11 cellular contexts compared by ENCODE assay signal in genomic region chr10:94607111-94607510, GRCh38.
DNase-seq lines count a peak whose midpoint lies in the region; ATAC-seq and TF ChIP-seq lines count a peak whose summit lies in the region.
"Had no signal": no experiment of that assay in that cellular context is flagged by ENCODE, and none has a peak within 500 bp of the region (broad histone marks: within the 10 kb centered on the region; RNA-seq: fewer than 3 reads in every experiment).

No MANE protein-coding gene starts in this region.

- no peaks in the 10 kb centered on the region; the same call in 1 of the 2 replicates for H3K79me2 ChIP-seq in GM23338 (replicated peaks; ENCODE audit: insufficient read depth)

- peaks cover 2% of the 10 kb centered on the region for H3K27me3 Mint-ChIP-seq in GM23338 (ENCODE audit: insufficient read depth, low read depth, poor library complexity)

- H3K4me2 ChIP-seq in GM23338, result no peak overlapping the region
- H3K4me2 ChIP-seq: PC-9 had no signal

- peak overlapping the region; percentile 41 for H3K27ac ChIP-seq in GM23338 (ENCODE audit: low read depth)
- H3K27ac ChIP-seq: PC-9 had no signal

- no peak overlapping the region for H2AFZ ChIP-seq in GM23338
- H2AFZ ChIP-seq: PC-9 had no signal

- DNase-seq in GM10266 (ENCODE audit: extremely low spot score), result peak; percentile 40
- DNase-seq in GM23338 (ENCODE audit: low spot score), result no peak
- DNase-seq in nucleus accumbens (lab: John Stamatoyannopoulos, UW), result no peak
- no peak for DNase-seq in EL
- no peak for DNase-seq in SK-N-DZ (ENCODE audit: low spot score)
- DNase-seq: mesendoderm, PC-9 had no signal

- H3F3A ChIP-seq in GM23338 (replicated peaks; ENCODE audit: low read depth), result peaks cover 6% of the 10 kb centered on the region; the same call in 1 of the 2 replicates

- H3K4me1 ChIP-seq in GM23338 (ENCODE audit: insufficient read depth), result no peaks in the 10 kb centered on the region

- peaks cover 80% of the 10 kb centered on the region for H3K36me3 ChIP-seq in GM23338 (ENCODE audit: insufficient read depth)

- peak; percentile 83 for ATAC-seq in GM18907 (IDR thresholded peaks at IDR 0.05; ENCODE audit: unreplicated experiment)
- no peak for ATAC-seq in GM23338
- peak; percentile 69 for ATAC-seq in HG03280 (IDR thresholded peaks at IDR 0.05; ENCODE audit: unreplicated experiment)
- ATAC-seq in GM18517 (IDR thresholded peaks at IDR 0.05; ENCODE audit: unreplicated experiment), result no peak
- ATAC-seq: right cardiac atrium had no signal

- peaks cover 87% of the 10 kb centered on the region for H3K36me3 Mint-ChIP-seq in GM23338 (ENCODE audit: low read depth)

- H3K4me1 Mint-ChIP-seq in GM23338, result no peaks in the 10 kb centered on the region; the same call in 2 of the 3 replicates

- H3K27me3 ChIP-seq in GM23338 (ENCODE audit: insufficient read depth), result no peaks in the 10 kb centered on the region

- no peak overlapping the region for H3K4me3 ChIP-seq in GM23338
- H3K4me3 ChIP-seq: PC-9 had no signal

- H3K4me3 Mint-ChIP-seq in GM23338, result no peak overlapping the region

- TF ChIP-seq CTCF in GM10266 (IDR thresholded peaks at IDR 0.05; ENCODE audit: control insufficient read depth, insufficient read depth, low read depth, missing control alignments) (no peak), GM23338 (conservative IDR thresholded peaks at IDR 0.05; ENCODE audit: low read depth in 2 of 2) (no peak)

- peaks cover 23% of the 10 kb centered on the region; the same call in 1 of the 2 replicates for H4K20me1 ChIP-seq in GM23338 (replicated peaks; ENCODE audit: insufficient read depth)

- H3K9me3 Mint-ChIP-seq in GM23338, result no peaks in the 10 kb centered on the region

- H3K9me2 ChIP-seq in GM23338 (ENCODE audit: insufficient read depth), result no peaks in the 10 kb centered on the region

- no peak overlapping the region for H3K27ac Mint-ChIP-seq in GM23338

TF ChIP-seq in GM23338, 12 proteins besides CTCF, POLR2A, EP300 and RAD21:
- TF ChIP-seq REST (IDR thresholded peaks at IDR 0.05; ENCODE audit: unreplicated experiment) (no peak), EZH2 (IDR thresholded peaks at IDR 0.05; ENCODE audit: low read depth, unreplicated experiment) (no peak), ZNF114 (CRISPR knock-in tag; IDR thresholded peaks at IDR 0.05) (no peak), NANOG (IDR thresholded peaks at IDR 0.05; ENCODE audit: borderline replicate concordance) (no peak), POLR2AphosphoS5 (IDR thresholded peaks at IDR 0.05; ENCODE audit: low read depth) (no peak), ZNF331 (CRISPR knock-in tag; IDR thresholded peaks at IDR 0.05; ENCODE audit: low read depth) (no peak), JUNB (IDR thresholded peaks at IDR 0.05; ENCODE audit: unreplicated experiment) (no peak), STAT1 (IDR thresholded peaks at IDR 0.05; ENCODE audit: unreplicated experiment) (no peak), CREB1 (CRISPR knock-in tag; IDR thresholded peaks at IDR 0.05; ENCODE audit: low read depth) (no peak), EZH2phosphoT487 (IDR thresholded peaks at IDR 0.05; ENCODE audit: unreplicated experiment) (no peak)
- TF ChIP-seq, protein P1, sequence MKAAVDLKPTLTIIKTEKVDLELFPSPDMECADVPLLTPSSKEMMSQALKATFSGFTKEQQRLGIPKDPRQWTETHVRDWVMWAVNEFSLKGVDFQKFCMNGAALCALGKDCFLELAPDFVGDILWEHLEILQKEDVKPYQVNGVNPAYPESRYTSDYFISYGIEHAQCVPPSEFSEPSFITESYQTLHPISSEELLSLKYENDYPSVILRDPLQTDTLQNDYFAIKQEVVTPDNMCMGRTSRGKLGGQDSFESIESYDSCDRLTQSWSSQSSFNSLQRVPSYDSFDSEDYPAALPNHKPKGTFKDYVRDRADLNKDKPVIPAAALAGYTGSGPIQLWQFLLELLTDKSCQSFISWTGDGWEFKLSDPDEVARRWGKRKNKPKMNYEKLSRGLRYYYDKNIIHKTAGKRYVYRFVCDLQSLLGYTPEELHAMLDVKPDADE (IDR thresholded peaks at IDR 0.05), result no peak
- TF ChIP-seq, protein P2, sequence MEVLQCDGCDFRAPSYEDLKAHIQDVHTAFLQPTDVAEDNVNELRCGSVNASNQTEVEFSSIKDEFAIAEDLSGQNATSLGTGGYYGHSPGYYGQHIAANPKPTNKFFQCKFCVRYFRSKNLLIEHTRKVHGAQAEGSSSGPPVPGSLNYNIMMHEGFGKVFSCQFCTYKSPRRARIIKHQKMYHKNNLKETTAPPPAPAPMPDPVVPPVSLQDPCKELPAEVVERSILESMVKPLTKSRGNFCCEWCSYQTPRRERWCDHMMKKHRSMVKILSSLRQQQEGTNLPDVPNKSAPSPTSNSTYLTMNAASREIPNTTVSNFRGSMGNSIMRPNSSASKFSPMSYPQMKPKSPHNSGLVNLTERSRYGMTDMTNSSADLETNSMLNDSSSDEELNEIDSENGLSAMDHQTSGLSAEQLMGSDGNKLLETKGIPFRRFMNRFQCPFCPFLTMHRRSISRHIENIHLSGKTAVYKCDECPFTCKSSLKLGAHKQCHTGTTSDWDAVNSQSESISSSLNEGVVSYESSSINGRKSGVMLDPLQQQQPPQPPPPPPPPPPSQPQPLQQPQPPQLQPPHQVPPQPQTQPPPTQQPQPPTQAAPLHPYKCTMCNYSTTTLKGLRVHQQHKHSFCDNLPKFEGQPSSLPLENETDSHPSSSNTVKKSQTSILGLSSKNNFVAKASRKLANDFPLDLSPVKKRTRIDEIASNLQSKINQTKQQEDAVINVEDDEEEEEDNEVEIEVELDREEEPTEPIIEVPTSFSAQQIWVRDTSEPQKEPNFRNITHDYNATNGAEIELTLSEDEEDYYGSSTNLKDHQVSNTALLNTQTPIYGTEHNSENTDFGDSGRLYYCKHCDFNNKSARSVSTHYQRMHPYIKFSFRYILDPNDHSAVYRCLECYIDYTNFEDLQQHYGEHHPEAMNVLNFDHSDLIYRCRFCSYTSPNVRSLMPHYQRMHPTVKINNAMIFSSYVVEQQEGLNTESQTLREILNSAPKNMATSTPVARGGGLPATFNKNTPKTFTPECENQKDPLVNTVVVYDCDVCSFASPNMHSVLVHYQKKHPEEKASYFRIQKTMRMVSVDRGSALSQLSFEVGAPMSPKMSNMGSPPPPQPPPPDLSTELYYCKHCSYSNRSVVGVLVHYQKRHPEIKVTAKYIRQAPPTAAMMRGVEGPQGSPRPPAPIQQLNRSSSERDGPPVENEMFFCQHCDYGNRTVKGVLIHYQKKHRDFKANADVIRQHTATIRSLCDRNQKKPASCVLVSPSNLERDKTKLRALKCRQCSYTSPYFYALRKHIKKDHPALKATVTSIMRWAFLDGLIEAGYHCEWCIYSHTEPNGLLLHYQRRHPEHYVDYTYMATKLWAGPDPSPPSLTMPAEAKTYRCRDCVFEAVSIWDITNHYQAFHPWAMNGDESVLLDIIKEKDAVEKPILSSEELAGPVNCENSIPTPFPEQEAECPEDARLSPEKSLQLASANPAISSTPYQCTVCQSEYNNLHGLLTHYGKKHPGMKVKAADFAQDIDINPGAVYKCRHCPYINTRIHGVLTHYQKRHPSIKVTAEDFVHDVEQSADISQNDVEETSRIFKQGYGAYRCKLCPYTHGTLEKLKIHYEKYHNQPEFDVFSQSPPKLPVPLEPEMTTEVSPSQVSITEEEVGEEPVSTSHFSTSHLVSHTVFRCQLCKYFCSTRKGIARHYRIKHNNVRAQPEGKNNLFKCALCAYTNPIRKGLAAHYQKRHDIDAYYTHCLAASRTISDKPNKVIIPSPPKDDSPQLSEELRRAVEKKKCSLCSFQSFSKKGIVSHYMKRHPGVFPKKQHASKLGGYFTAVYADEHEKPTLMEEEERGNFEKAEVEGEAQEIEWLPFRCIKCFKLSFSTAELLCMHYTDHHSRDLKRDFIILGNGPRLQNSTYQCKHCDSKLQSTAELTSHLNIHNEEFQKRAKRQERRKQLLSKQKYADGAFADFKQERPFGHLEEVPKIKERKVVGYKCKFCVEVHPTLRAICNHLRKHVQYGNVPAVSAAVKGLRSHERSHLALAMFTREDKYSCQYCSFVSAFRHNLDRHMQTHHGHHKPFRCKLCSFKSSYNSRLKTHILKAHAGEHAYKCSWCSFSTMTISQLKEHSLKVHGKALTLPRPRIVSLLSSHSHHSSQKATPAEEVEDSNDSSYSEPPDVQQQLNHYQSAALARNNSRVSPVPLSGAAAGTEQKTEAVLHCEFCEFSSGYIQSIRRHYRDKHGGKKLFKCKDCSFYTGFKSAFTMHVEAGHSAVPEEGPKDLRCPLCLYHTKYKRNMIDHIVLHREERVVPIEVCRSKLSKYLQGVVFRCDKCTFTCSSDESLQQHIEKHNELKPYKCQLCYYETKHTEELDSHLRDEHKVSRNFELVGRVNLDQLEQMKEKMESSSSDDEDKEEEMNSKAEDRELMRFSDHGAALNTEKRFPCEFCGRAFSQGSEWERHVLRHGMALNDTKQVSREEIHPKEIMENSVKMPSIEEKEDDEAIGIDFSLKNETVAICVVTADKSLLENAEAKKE (CRISPR knock-in tag; IDR thresholded peaks at IDR 0.05), result no peak
TF ChIP-seq in GM23338: peak in this region for 0.

Comparison
In these comparisons a context has a peak if more than half of its experiments do, and no peak if none do; other contexts are left out.
1. ATAC-seq: peak in GM18907 (single experiment) and HG03280 (single experiment); none in GM23338 (single experiment) and GM18517 (single experiment).